ENCODE assay signal across 24 cellular contexts in genomic region chrX:132757066-132757623, GRCh38.
DNase-seq lines count a peak whose midpoint lies in the region; FAIRE-seq and TF ChIP-seq lines count a peak whose summit lies in the region.
"Had no signal": no experiment of that assay in that cellular context is flagged by ENCODE, and none has a peak within 500 bp of the region (broad histone marks: within the 10 kb centered on the region; RNA-seq: fewer than 3 reads in every experiment).

No MANE protein-coding gene starts in this region.

- H3K4me2 ChIP-seq in H9 (ENCODE audit: insufficient read depth, insufficient read length, low read length) (no peak overlapping the region), OCI-LY7 (ENCODE audit: low read length) (no peak overlapping the region)
- H3K4me2 ChIP-seq: A549 had no signal

- H3K9me2 ChIP-seq in OCI-LY7 (ENCODE audit: insufficient read depth, low read length) = no peaks in the 10 kb centered on the region

- H4K20me1 ChIP-seq in H9 (ENCODE audit: control insufficient read depth, insufficient read depth, insufficient read length) (no peaks in the 10 kb centered on the region), OCI-LY7 (ENCODE audit: insufficient read depth, low read length) (no peaks in the 10 kb centered on the region)

- H2BK120ac ChIP-seq in H9 (ENCODE audit: low read depth, low read length, poor library complexity, severe bottlenecking) = no peak overlapping the region

- no peaks in the 10 kb centered on the region for H3K23me2 ChIP-seq in H9 (ENCODE audit: insufficient read length, low read depth, low read length, poor library complexity, severe bottlenecking)

- no peak overlapping the region for H3K23ac ChIP-seq in H9 (ENCODE audit: insufficient read length, low read depth, low read length)

- no peaks in the 10 kb centered on the region for H3K9me3 ChIP-seq in H9 (ENCODE audit: control insufficient read depth, low read depth, low read length)
- no peaks in the 10 kb centered on the region for H3K9me3 ChIP-seq in OCI-LY7 (ENCODE audit: low read length)
- H3K9me3 ChIP-seq: A549, BE2C had no signal

- H3K4me1 Mint-ChIP-seq in H9 = peaks cover 35 to 44% of the 10 kb centered on the region in 2 experiments
- H3K4me1 Mint-ChIP-seq in osteocyte (ENCODE audit: unreplicated experiment) = peaks cover 47% of the 10 kb centered on the region
- H3K4me1 Mint-ChIP-seq: CD4-positive, CD25-positive, alpha-beta regulatory T cell had no signal

- POLR2A ChIA-PET in OCI-LY7 (lab: Charles Lee) = no interaction called here

- no peak overlapping the region for H3K9ac ChIP-seq in H9 (ENCODE audit: extremely low read depth, insufficient read length, low read length)

- H3K27ac ChIP-seq in H9 (ENCODE audit: insufficient read length, low read depth, low read length) (no peak overlapping the region), OCI-LY7 (ENCODE audit: low read depth, low read length, poor library complexity, severe bottlenecking) (no peak overlapping the region)
- H3K27ac ChIP-seq: A549, RWPE1 had no signal

- peak overlapping the region in 1 of 3 experiments; percentile 43; a peak in 1 of 7 replicates for H3K27ac Mint-ChIP-seq in H9
- peak overlapping the region; percentile 24 for H3K27ac Mint-ChIP-seq in osteocyte (ENCODE audit: unreplicated experiment)

- no peak overlapping the region for H2BK20ac ChIP-seq in H9 (ENCODE audit: low read depth, low read length, poor library complexity, severe bottlenecking)

- H3K79me1 ChIP-seq in H9 (ENCODE audit: insufficient read depth, low read depth, low read length, poor library complexity, severe bottlenecking) = no peaks in the 10 kb centered on the region

- no peak overlapping the region for H3K14ac ChIP-seq in H9 (ENCODE audit: insufficient read depth, low read length)

- H3K36me3 Mint-ChIP-seq in H9 (ENCODE audit: insufficient read depth in 1 of 3, low read depth in 3 of 3) (no peaks in the 10 kb centered on the region), osteocyte (ENCODE audit: unreplicated experiment) (no peaks in the 10 kb centered on the region)
- H3K36me3 Mint-ChIP-seq: CD4-positive, CD25-positive, alpha-beta regulatory T cell had no signal

- no peak overlapping the region for H3T11ph ChIP-seq in H9 (ENCODE audit: low read length)

- no peak overlapping the region for H3K56ac ChIP-seq in H9 (ENCODE audit: insufficient read length, low read depth, low read length)

- H3K27me3 ChIP-seq in H9 (ENCODE audit: insufficient read depth, low read length) (no peaks in the 10 kb centered on the region), bronchial epithelial cell (ENCODE audit: control insufficient read depth, insufficient read depth, low read length) (no peaks in the 10 kb centered on the region)
- H3K27me3 ChIP-seq: BE2C had no signal

- peak; percentile 43 for FAIRE-seq in bronchial epithelial cell (lab: Jason Lieb, UNC)
- FAIRE-seq: A549, GM12891, H54, HepG2, K562 had no signal

- no peak overlapping the region for H2AFZ ChIP-seq in H9 (ENCODE audit: low read length)
- H2AFZ ChIP-seq in OCI-LY7 (ENCODE audit: low read length) = no peak overlapping the region

- no peak overlapping the region for H3K4ac ChIP-seq in H9 (ENCODE audit: low read depth, low read length)

- H3K4me3 Mint-ChIP-seq in H9 (no peak overlapping the region), osteocyte (ENCODE audit: unreplicated experiment) (no peak overlapping the region)
- H3K4me3 Mint-ChIP-seq: CD4-positive, CD25-positive, alpha-beta regulatory T cell had no signal

- H2BK12ac ChIP-seq in H9 (ENCODE audit: insufficient read length, low read depth, low read length) = peak overlapping the region; percentile 51

- intact Hi-C loops in OCI-LY7 (cut with micrococcal nuclease; ENCODE audit: unreplicated experiment) = no loop called here
- intact Hi-C loops in cardiac septum (cut with DNase I) = no loop called here

- no peak overlapping the region for H4K8ac ChIP-seq in H9 (replicated peaks; ENCODE audit: insufficient read length, low read depth, low read length)

- DNase-seq in H9 = no peak
- DNase-seq in NOMO-1 treated with dmso at 0.1 percent for 144 hours (lab: John Stamatoyannopoulos, UW; ENCODE audit: unreplicated experiment) = peak; percentile 31
- DNase-seq in bronchial epithelial cell (ENCODE audit: low read depth) = peak; percentile 3
- no peak for DNase-seq in osteocyte (ENCODE audit: extremely low spot score, unreplicated experiment)
- no peak for DNase-seq in GM19238 (ENCODE audit: insufficient read length, low spot score)
- no peak for DNase-seq in medulla oblongata (ENCODE audit: extremely low spot score)
- DNase-seq in OCI-LY7 (ENCODE audit: low spot score) = no peak
- DNase-seq in cardiac septum (ENCODE audit: low spot score) = no peak
- DNase-seq: BE2C; CD4-positive, CD25-positive, alpha-beta regulatory T cell; DMS79; NCI-H1092 treated with DMSO at 0.1 percent for 48 hours; NCI-H1436 treated with DMSO at 0.1 percent for 48 hours; NCI-H1930; NCI-H748 treated with DMSO at 0.1 percent for 48 hours; NK-92 treated with Interleukin-12 subunit alpha and Interleukin-12 subunit beta, amount 100 ng/mL, for 24 hours; SIG-M5; T-helper 1 cell had no signal

- H3K18ac ChIP-seq in H9 (ENCODE audit: insufficient read length, low read depth, low read length) = peak overlapping the region; percentile 71

- H3K79me2 ChIP-seq in H9 (ENCODE audit: insufficient read depth, low read length) (no peaks in the 10 kb centered on the region), OCI-LY7 (ENCODE audit: insufficient read depth, low read depth, low read length) (no peaks in the 10 kb centered on the region)

- H4K91ac ChIP-seq in H9 (ENCODE audit: insufficient read length, low read depth, low read length) = no peak overlapping the region

- H3K4me1 ChIP-seq in H9 (ENCODE audit: insufficient read depth, low read length) (peaks cover 7% of the 10 kb centered on the region; the same call in 1 of the 2 replicates), OCI-LY7 (ENCODE audit: insufficient read depth, low read length, poor library complexity, severe bottlenecking) (no peaks in the 10 kb centered on the region)
- H3K4me1 ChIP-seq: A549, BE2C had no signal

- no peak overlapping the region for H4K5ac ChIP-seq in H9 (ENCODE audit: insufficient read length, low read depth, low read length)

- H2BK15ac ChIP-seq in H9 (ENCODE audit: low read depth, low read length) = no peak overlapping the region

- H3K36me3 ChIP-seq in bronchial epithelial cell (ENCODE audit: control insufficient read depth, insufficient read depth, low read length) = no peaks in the 10 kb centered on the region
- no peaks in the 10 kb centered on the region for H3K36me3 ChIP-seq in OCI-LY7 (ENCODE audit: insufficient read depth, low read length)
- H3K36me3 ChIP-seq: BE2C had no signal

- H3K4me3 ChIP-seq in bronchial epithelial cell (ENCODE audit: low read depth, low read length) (no peak overlapping the region), OCI-LY7 (ENCODE audit: low read depth, low read length, poor library complexity, severe bottlenecking) (no peak overlapping the region)
- H3K4me3 ChIP-seq: A549, K562 had no signal

- CTCF ChIA-PET in OCI-LY7 (lab: Charles Lee; ENCODE audit: unreplicated experiment) = no interaction called here

- no peak overlapping the region for H2BK5ac ChIP-seq in H9 (ENCODE audit: insufficient read length, low read length)

- peak overlapping the region; percentile 53 for H2AK5ac ChIP-seq in H9 (ENCODE audit: insufficient read length, low read length)

- no CpG with 5 or more reads among the region's 3 CpGs for WGBS in H9 (ENCODE audit: extremely low coverage, insufficient read length, low lambda C conversion rate)

- H3K9me3 Mint-ChIP-seq in H9 (no peaks in the 10 kb centered on the region), osteocyte (ENCODE audit: unreplicated experiment) (no peaks in the 10 kb centered on the region)
- H3K9me3 Mint-ChIP-seq: CD4-positive, CD25-positive, alpha-beta regulatory T cell had no signal

- BruUV-seq in OCI-LY7 (replicated peaks; lab: Mats Ljungman, UMichigan) = no TSS peak

- TF ChIP-seq CTCF in H9 (conservative IDR thresholded peaks at IDR 0.05) (no peak), bronchial epithelial cell (IDR thresholded peaks at IDR 0.05; ENCODE audit: insufficient read depth, low read length, severe bottlenecking) (no peak), osteocyte (IDR thresholded peaks at IDR 0.05) (no peak), OCI-LY7 (conservative IDR thresholded peaks at IDR 0.05; ENCODE audit: low read length) (no peak)

- H3K27me3 Mint-ChIP-seq in H9 (ENCODE audit: low read depth) = peaks cover 8% of the 10 kb centered on the region
- H3K27me3 Mint-ChIP-seq in osteocyte (ENCODE audit: unreplicated experiment) = no peaks in the 10 kb centered on the region
- H3K27me3 Mint-ChIP-seq: CD4-positive, CD25-positive, alpha-beta regulatory T cell had no signal

Comparison
In these comparisons a context has a peak if more than half of its experiments do, and no peak if none do; other contexts are left out.
1. DNase-seq: peak in NOMO-1 treated with dmso at 0.1 percent for 144 hours (single experiment) and bronchial epithelial cell (single experiment); none in H9 (single experiment), osteocyte (single experiment), GM19238 (single experiment), medulla oblongata (single experiment), OCI-LY7 (single experiment) and cardiac septum (single experiment).